In the genomic region with DNA sequence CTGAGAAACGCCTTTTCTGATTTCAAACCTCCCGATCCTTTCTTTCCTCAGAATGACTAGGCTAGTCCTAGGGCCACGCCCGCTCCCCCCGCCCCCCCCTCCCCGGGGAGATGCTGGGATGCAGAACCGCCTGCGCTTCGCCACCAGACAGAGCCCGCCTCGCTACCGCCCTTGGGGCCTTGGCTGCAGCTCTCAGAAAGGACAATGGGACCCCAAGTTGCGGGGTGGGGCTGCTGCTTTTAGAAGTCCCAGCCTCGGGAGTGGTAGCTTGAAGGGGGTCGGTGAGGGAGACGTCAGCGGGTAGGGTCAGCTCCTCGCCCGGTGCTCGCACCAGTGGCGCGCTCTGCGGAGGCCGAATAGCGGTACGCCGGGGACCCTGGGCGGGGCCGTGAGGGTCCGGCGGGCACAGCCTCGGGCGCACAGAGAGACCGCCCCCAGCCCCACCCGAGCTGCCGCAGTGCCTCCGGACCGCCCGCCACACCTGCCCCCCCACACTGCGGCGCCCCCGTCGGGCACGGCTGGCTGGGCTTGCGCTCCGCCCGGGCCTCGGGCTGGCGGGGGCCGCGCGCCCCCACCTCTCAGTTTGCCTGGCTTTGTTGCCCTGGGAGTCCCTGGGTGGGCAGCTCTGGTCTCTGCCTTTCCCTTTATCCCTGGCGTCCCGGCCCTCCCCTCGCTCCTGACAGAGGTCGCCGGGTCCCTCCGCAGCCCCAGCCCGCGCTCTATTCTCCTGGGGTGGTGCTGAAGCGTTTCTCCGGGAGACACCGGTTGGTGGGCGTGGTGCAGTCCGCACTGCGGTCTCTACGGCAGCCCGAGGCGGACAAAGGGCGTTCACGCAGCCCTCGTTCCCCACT, we compare ENCODE assay signal across 1 cellular context.
TF ChIP-seq lines count a peak whose summit lies in the region.

No MANE protein-coding gene starts in this region.

TF ChIP-seq in HepG2, 621 proteins besides CTCF, POLR2A, EP300 and RAD21 (continued from another document and continues in another):
- TF ChIP-seq, protein P1, sequence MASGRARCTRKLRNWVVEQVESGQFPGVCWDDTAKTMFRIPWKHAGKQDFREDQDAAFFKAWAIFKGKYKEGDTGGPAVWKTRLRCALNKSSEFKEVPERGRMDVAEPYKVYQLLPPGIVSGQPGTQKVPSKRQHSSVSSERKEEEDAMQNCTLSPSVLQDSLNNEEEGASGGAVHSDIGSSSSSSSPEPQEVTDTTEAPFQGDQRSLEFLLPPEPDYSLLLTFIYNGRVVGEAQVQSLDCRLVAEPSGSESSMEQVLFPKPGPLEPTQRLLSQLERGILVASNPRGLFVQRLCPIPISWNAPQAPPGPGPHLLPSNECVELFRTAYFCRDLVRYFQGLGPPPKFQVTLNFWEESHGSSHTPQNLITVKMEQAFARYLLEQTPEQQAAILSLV (CRISPR knock-in tag; IDR thresholded peaks at IDR 0.05; ENCODE audit: borderline replicate concordance): no peak
- TF ChIP-seq ZNF749 (CRISPR knock-in tag; IDR thresholded peaks at IDR 0.05; ENCODE audit: borderline replicate concordance): 0 out of 2 replicates have a peak, but pooled peaks have one; percentile 12
- no peak for TF ChIP-seq DNMT1 (CRISPR knock-in tag; IDR thresholded peaks at IDR 0.05)
- TF ChIP-seq SRSF4 (IDR thresholded peaks at IDR 0.05; ENCODE audit: low read depth, low read length, poor library complexity, severe bottlenecking): no peak
- TF ChIP-seq SATB2 (CRISPR knock-in tag; IDR thresholded peaks at IDR 0.05): no peak
- TF ChIP-seq HOXA3 (CRISPR knock-in tag; IDR thresholded peaks at IDR 0.05): peak; percentile 43; the same call in 1 of the 2 replicates
- TF ChIP-seq ZZZ3 (CRISPR knock-in tag; IDR thresholded peaks at IDR 0.05; ENCODE audit: borderline replicate concordance): no peak
- TF ChIP-seq RARA (CRISPR knock-in tag; IDR thresholded peaks at IDR 0.05): no peak
- TF ChIP-seq ZFY (CRISPR knock-in tag; IDR thresholded peaks at IDR 0.05): no peak; the same call in 1 of the 2 replicates
- no peak for TF ChIP-seq TOE1 (CRISPR knock-in tag; IDR thresholded peaks at IDR 0.05)
- peak; percentile 33; the same call in 1 of the 2 replicates for TF ChIP-seq CBX5 (CRISPR knock-in tag; IDR thresholded peaks at IDR 0.05; ENCODE audit: borderline replicate concordance)
- 0 out of 2 replicates have a peak, but pooled peaks have one; percentile 12 for TF ChIP-seq SOX5 (CRISPR knock-in tag; IDR thresholded peaks at IDR 0.05; ENCODE audit: borderline replicate concordance)
- TF ChIP-seq FOXA3 (CRISPR knock-in tag; IDR thresholded peaks at IDR 0.05): no peak
- no peak; the same call in 1 of the 2 replicates for TF ChIP-seq YEATS4 (CRISPR knock-in tag; IDR thresholded peaks at IDR 0.05; ENCODE audit: borderline replicate concordance)
- TF ChIP-seq KLF9 (CRISPR knock-in tag; IDR thresholded peaks at IDR 0.05; ENCODE audit: low read depth): peak; percentile 92
- no peak for TF ChIP-seq EED (CRISPR knock-in tag; IDR thresholded peaks at IDR 0.05)
- TF ChIP-seq, protein P2, sequence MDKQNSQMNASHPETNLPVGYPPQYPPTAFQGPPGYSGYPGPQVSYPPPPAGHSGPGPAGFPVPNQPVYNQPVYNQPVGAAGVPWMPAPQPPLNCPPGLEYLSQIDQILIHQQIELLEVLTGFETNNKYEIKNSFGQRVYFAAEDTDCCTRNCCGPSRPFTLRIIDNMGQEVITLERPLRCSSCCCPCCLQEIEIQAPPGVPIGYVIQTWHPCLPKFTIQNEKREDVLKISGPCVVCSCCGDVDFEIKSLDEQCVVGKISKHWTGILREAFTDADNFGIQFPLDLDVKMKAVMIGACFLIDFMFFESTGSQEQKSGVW (CRISPR knock-in tag; IDR thresholded peaks at IDR 0.05; ENCODE audit: borderline replicate concordance): no peak
- no peak for TF ChIP-seq GLI4 (CRISPR knock-in tag; IDR thresholded peaks at IDR 0.05; ENCODE audit: borderline replicate concordance)
- TF ChIP-seq, protein P3, sequence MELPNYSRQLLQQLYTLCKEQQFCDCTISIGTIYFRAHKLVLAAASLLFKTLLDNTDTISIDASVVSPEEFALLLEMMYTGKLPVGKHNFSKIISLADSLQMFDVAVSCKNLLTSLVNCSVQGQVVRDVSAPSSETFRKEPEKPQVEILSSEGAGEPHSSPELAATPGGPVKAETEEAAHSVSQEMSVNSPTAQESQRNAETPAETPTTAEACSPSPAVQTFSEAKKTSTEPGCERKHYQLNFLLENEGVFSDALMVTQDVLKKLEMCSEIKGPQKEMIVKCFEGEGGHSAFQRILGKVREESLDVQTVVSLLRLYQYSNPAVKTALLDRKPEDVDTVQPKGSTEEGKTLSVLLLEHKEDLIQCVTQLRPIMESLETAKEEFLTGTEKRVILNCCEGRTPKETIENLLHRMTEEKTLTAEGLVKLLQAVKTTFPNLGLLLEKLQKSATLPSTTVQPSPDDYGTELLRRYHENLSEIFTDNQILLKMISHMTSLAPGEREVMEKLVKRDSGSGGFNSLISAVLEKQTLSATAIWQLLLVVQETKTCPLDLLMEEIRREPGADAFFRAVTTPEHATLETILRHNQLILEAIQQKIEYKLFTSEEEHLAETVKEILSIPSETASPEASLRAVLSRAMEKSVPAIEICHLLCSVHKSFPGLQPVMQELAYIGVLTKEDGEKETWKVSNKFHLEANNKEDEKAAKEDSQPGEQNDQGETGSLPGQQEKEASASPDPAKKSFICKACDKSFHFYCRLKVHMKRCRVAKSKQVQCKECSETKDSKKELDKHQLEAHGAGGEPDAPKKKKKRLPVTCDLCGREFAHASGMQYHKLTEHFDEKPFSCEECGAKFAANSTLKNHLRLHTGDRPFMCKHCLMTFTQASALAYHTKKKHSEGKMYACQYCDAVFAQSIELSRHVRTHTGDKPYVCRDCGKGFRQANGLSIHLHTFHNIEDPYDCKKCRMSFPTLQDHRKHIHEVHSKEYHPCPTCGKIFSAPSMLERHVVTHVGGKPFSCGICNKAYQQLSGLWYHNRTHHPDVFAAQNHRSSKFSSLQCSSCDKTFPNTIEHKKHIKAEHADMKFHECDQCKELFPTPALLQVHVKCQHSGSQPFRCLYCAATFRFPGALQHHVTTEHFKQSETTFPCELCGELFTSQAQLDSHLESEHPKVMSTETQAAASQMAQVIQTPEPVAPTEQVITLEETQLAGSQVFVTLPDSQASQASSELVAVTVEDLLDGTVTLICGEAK (IDR thresholded peaks at IDR 0.05): no peak
- TF ChIP-seq, protein P3 (CRISPR knock-in tag; IDR thresholded peaks at IDR 0.05): 0 out of 2 replicates have a peak, but pooled peaks have one; percentile 29
- TF ChIP-seq JDP2 (CRISPR knock-in tag; IDR thresholded peaks at IDR 0.05; ENCODE audit: borderline replicate concordance): no peak
- no peak for TF ChIP-seq MBNL3 (CRISPR knock-in tag; conservative IDR thresholded peaks at IDR 0.05)
- TF ChIP-seq, protein P4, sequence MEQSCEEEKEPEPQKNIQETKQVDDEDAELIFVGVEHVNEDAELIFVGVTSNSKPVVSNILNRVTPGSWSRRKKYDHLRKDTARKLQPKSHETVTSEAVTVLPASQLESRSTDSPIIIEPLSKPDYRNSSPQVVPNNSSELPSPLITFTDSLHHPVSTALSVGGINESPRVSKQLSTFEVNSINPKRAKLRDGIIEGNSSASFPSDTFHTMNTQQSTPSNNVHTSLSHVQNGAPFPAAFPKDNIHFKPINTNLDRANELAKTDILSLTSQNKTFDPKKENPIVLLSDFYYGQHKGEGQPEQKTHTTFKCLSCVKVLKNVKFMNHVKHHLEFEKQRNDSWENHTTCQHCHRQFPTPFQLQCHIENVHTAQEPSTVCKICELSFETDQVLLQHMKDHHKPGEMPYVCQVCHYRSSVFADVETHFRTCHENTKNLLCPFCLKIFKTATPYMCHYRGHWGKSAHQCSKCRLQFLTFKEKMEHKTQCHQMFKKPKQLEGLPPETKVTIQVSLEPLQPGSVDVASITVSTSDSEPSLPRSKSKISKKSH (CRISPR knock-in tag; IDR thresholded peaks at IDR 0.05; ENCODE audit: borderline replicate concordance): peak; percentile 14; the same call in 1 of the 2 replicates
- peak; percentile 81; the same call in 1 of the 2 replicates for TF ChIP-seq SPEN (CRISPR knock-in tag; IDR thresholded peaks at IDR 0.05; ENCODE audit: low read depth)
- TF ChIP-seq, protein P5, sequence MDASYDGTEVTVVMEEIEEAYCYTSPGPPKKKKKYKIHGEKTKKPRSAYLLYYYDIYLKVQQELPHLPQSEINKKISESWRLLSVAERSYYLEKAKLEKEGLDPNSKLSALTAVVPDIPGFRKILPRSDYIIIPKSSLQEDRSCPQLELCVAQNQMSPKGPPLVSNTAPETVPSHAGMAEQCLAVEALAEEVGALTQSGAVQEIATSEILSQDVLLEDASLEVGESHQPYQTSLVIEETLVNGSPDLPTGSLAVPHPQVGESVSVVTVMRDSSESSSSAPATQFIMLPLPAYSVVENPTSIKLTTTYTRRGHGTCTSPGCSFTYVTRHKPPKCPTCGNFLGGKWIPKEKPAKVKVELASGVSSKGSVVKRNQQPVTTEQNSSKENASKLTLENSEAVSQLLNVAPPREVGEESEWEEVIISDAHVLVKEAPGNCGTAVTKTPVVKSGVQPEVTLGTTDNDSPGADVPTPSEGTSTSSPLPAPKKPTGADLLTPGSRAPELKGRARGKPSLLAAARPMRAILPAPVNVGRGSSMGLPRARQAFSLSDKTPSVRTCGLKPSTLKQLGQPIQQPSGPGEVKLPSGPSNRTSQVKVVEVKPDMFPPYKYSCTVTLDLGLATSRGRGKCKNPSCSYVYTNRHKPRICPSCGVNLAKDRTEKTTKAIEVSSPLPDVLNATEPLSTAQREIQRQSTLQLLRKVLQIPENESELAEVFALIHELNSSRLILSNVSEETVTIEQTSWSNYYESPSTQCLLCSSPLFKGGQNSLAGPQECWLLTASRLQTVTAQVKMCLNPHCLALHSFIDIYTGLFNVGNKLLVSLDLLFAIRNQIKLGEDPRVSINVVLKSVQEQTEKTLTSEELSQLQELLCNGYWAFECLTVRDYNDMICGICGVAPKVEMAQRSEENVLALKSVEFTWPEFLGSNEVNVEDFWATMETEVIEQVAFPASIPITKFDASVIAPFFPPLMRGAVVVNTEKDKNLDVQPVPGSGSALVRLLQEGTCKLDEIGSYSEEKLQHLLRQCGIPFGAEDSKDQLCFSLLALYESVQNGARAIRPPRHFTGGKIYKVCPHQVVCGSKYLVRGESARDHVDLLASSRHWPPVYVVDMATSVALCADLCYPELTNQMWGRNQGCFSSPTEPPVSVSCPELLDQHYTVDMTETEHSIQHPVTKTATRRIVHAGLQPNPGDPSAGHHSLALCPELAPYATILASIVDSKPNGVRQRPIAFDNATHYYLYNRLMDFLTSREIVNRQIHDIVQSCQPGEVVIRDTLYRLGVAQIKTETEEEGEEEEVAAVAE (CRISPR knock-in tag; IDR thresholded peaks at IDR 0.05; ENCODE audit: borderline replicate concordance): no peak
- TF ChIP-seq, protein P6, sequence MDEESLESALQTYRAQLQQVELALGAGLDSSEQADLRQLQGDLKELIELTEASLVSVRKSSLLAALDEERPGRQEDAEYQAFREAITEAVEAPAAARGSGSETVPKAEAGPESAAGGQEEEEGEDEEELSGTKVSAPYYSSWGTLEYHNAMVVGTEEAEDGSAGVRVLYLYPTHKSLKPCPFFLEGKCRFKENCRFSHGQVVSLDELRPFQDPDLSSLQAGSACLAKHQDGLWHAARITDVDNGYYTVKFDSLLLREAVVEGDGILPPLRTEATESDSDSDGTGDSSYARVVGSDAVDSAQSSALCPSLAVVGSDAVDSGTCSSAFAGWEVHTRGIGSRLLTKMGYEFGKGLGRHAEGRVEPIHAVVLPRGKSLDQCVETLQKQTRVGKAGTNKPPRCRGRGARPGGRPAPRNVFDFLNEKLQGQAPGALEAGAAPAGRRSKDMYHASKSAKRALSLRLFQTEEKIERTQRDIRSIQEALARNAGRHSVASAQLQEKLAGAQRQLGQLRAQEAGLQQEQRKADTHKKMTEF (CRISPR knock-in tag; IDR thresholded peaks at IDR 0.05): no peak
- TF ChIP-seq, protein P7, sequence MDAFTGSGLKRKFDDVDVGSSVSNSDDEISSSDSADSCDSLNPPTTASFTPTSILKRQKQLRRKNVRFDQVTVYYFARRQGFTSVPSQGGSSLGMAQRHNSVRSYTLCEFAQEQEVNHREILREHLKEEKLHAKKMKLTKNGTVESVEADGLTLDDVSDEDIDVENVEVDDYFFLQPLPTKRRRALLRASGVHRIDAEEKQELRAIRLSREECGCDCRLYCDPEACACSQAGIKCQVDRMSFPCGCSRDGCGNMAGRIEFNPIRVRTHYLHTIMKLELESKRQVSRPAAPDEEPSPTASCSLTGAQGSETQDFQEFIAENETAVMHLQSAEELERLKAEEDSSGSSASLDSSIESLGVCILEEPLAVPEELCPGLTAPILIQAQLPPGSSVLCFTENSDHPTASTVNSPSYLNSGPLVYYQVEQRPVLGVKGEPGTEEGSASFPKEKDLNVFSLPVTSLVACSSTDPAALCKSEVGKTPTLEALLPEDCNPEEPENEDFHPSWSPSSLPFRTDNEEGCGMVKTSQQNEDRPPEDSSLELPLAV (CRISPR knock-in tag; conservative IDR thresholded peaks at IDR 0.05; ENCODE audit: low read depth): no peak
- TF ChIP-seq, protein P8, sequence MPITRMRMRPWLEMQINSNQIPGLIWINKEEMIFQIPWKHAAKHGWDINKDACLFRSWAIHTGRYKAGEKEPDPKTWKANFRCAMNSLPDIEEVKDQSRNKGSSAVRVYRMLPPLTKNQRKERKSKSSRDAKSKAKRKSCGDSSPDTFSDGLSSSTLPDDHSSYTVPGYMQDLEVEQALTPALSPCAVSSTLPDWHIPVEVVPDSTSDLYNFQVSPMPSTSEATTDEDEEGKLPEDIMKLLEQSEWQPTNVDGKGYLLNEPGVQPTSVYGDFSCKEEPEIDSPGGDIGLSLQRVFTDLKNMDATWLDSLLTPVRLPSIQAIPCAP (CRISPR knock-in tag; IDR thresholded peaks at IDR 0.05; ENCODE audit: low read depth): no peak
